8 cellular contexts compared by ENCODE assay signal in the genomic region with DNA sequence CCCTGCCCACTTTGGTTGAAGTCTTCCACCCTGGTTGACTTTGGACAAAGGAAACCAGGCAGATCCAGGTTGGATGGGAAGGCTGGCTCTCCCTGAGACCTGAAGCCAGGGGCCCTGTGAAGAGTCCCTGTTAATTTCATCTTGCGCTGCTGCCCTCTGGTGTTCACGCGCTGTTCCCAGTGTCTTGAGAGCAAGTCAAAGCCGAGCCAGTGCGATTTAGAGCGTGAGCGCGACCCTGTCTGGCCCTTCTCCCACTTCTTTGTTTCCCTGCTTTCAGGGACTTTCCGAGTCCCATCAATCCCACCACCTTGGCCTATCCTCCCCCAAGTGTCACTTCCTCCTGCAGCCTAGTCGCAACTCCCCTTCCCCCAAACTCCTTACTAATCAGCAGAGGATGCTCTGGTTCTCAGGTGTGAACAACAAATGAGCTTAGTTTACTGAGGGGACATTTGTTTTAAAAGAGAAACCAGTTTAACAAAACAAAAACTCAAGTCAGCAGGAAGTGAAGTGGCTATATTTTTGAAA. TPM values are rescaled to one million over a fixed set of nuclear protein-coding genes. Genes with fewer than 3 reads are reported as not detected.
A peak's percentile ranks its signal among the peaks of the same experiment; 100 is the strongest.
DNase-seq lines count a peak whose midpoint lies in the region; ATAC-seq, FAIRE-seq and TF ChIP-seq lines count a peak whose summit lies in the region.

No MANE protein-coding gene starts in this region.

- H3K9me3 Mint-ChIP-seq in T-cell: peaks cover 4 to 8% (median 5%) of the 10 kb centered on the region in 3 donors
- H3K9me3 Mint-ChIP-seq in MCF 10A (ENCODE audit: unreplicated experiment): no peaks in the 10 kb centered on the region

- no peaks in the 10 kb centered on the region for H3K36me3 Mint-ChIP-seq in T-cell
- H3K36me3 Mint-ChIP-seq in MCF 10A (ENCODE audit: insufficient read depth, unreplicated experiment): peaks cover 5% of the 10 kb centered on the region

- H3K36me3 ChIP-seq in keratinocyte (ENCODE audit: control insufficient read depth in 2 of 2, extremely low read depth in 1 of 2, insufficient read depth in 2 of 2, low read length in 2 of 2): no peaks in the 10 kb centered on the region

- H3K27me3 Mint-ChIP-seq in T-cell (no peaks in the 10 kb centered on the region), MCF 10A (ENCODE audit: insufficient read depth, unreplicated experiment) (no peaks in the 10 kb centered on the region)

- H3K4me3 ChIP-seq in keratinocyte (ENCODE audit: control insufficient read depth in 2 of 3, extremely low read depth in 1 of 3, insufficient read depth in 2 of 3, low read depth in 1 of 3, low read length in 3 of 3): peak overlapping the region in 1 of 3 experiments; percentile 43

- peaks cover 6% of the 10 kb centered on the region for H3K4me1 ChIP-seq in keratinocyte (ENCODE audit: control insufficient read depth, extremely low read depth, insufficient read depth, low read length)

- no TSS peak for BruUV-seq in MCF 10A (replicated peaks; lab: Mats Ljungman, UMichigan)

- POLR2A ChIA-PET in T-cell (lab: Charles Lee) (interaction anchor here (0.5 to 2.4 kb wide), 11 partner anchors 25 to 115 kb away, joined by 3 to 10 read pairs (median 5); no protein-coding TSS in a partner anchor), MCF 10A (lab: Yijun Ruan, JAX) (interaction anchor here (0.7 to 2.0 kb wide), 5 partner anchors 8 to 253 kb away, joined by 3 to 5 read pairs (median 4); a partner anchor contains a TSS)

- no peaks in the 10 kb centered on the region for H4K20me1 ChIP-seq in keratinocyte (ENCODE audit: control insufficient read depth, extremely low read depth, insufficient read depth, low read length)

- DNase-seq in T-cell: peak; percentile 72 to 91 (median 88)
- peak; percentile 90 for DNase-seq in MCF 10A (ENCODE audit: unreplicated experiment)
- DNase-seq in keratinocyte (ENCODE audit: low read depth, low spot score): no peak
- peak; percentile 85 for DNase-seq in stimulated activated CD4-positive, alpha-beta T cell treated with anti-CD3 and anti-CD28 coated beads, Interleukin-2, amount 100 ng/mL, for 4 hours (ENCODE audit: low read depth)
- DNase-seq in C1 segment of cervical spinal cord (lab: John Stamatoyannopoulos, UW): no peak
- no peak for DNase-seq in NCI-H1694 treated with DMSO at 0.1 percent for 48 hours (lab: John Stamatoyannopoulos, UW)

- no peaks in the 10 kb centered on the region for H3K9me1 ChIP-seq in keratinocyte (ENCODE audit: control insufficient read depth, extremely low read depth, insufficient read depth, low read length)

- peak overlapping the region; percentile 97 to 99 for H3K27ac Mint-ChIP-seq in T-cell
- no peak overlapping the region for H3K27ac Mint-ChIP-seq in MCF 10A (ENCODE audit: low read depth, unreplicated experiment)

- peak overlapping the region; percentile 59 for H3K9ac ChIP-seq in keratinocyte (ENCODE audit: control insufficient read depth, extremely low read depth, insufficient read depth, low read length)

- H3K79me2 ChIP-seq in keratinocyte (ENCODE audit: control insufficient read depth, insufficient read depth, low read length): no peaks in the 10 kb centered on the region

- ATAC-seq in HG02981 (IDR thresholded peaks at IDR 0.05; ENCODE audit: unreplicated experiment) (peak; percentile 24), T-cell (replicated peaks in 1 of 4) (peak; percentile 62 to 69 (median 68))

- H3K4me1 Mint-ChIP-seq in T-cell (peaks cover 84 to 95% (median 90%) of the 10 kb centered on the region in 3 donors), MCF 10A (ENCODE audit: insufficient read depth, unreplicated experiment) (peaks cover 25% of the 10 kb centered on the region)

- FAIRE-seq in keratinocyte (lab: Jason Lieb, UNC): peak; percentile 55

- H2AFZ ChIP-seq in keratinocyte (ENCODE audit: control insufficient read depth, low read length): peak overlapping the region; percentile 97

- dilution Hi-C loops in keratinocyte (cut with MboI; ENCODE audit: extremely low pct_ligation_motif_present, low sequenced_read_pairs): no loop called here

- peak overlapping the region; percentile 66 for H3K4me2 ChIP-seq in keratinocyte (ENCODE audit: control insufficient read depth, extremely low read depth, insufficient read depth, low read depth, low read length)

- peak overlapping the region; percentile 24 for H3K27ac ChIP-seq in keratinocyte (ENCODE audit: control insufficient read depth, insufficient read depth, low read length)

- no peaks in the 10 kb centered on the region for H3K27me3 ChIP-seq in keratinocyte (ENCODE audit: control insufficient read depth, extremely low read depth, insufficient read depth, low read length)

- CTCF ChIA-PET in T-cell (lab: Charles Lee) (interaction anchor here (0.5 to 6.1 kb wide), 52 partner anchors 8 to 612 kb away, joined by 3 to 46 read pairs (median 5); no protein-coding TSS in a partner anchor), MCF 10A (lab: Yijun Ruan, JAX) (interaction anchor here (0.5 to 4.2 kb wide), 30 partner anchors 9 to 1011 kb away, joined by 3 to 47 read pairs (median 4); no protein-coding TSS in a partner anchor)

- intact Hi-C loops in MCF 10A (cut with micrococcal nuclease): loop anchor here (1.0 to 2.0 kb wide), 2 partner anchors 159 to 253 kb away; a partner anchor contains a TSS

- no peaks in the 10 kb centered on the region for H3K9me3 ChIP-seq in keratinocyte (ENCODE audit: control insufficient read depth, low read depth, low read length)

- H3K4me3 Mint-ChIP-seq in T-cell: peak overlapping the region; percentile 66 to 77 (median 71)
- no peak overlapping the region for H3K4me3 Mint-ChIP-seq in MCF 10A (ENCODE audit: unreplicated experiment)

- peak; percentile 13 for TF ChIP-seq CTCF in GM12801 (IDR thresholded peaks at IDR 0.05; ENCODE audit: extremely low read depth, insufficient read length)
- peak; percentile 81 for TF ChIP-seq CTCF in MCF 10A (IDR thresholded peaks at IDR 0.05; ENCODE audit: unreplicated experiment)
- peak; percentile 89 to 92 (median 90) for TF ChIP-seq CTCF in keratinocyte (optimal IDR thresholded peaks at IDR 0.05 in 1 of 3, IDR thresholded peaks at IDR 0.05 in 1 of 3, conservative IDR thresholded peaks at IDR 0.05 in 1 of 3; ENCODE audit: extremely low read depth in 1 of 3, insufficient read depth in 2 of 3, low read length in 3 of 3)

RNA-seq across cellular contexts. Expression of a gene that starts 25.8 kb away (rescaled TPM):
- total RNA-seq in T-cell (under 1 TPM in 3 of 5 donors, not detected in 2; 0.10 to 0.23 (median 0.15) TPM), MCF 10A (2022) (1.8 and 2.0 TPM in 2 replicates)
- polyA plus RNA-seq in keratinocyte: 0.02 to 0.37 TPM (median 0.03 TPM) in 3 replicates
- 0.26 TPM for polyA plus RNA-seq in keratinocyte (2011; ENCODE audit: low read depth)
- polyA plus RNA-seq in keratinocyte (2011; cell fraction: cytosol; rRNA removed): 0.03 and 0.09 TPM in 2 replicates
- 0.09 TPM in 1 of 2 replicates, not detected in the other for polyA plus RNA-seq in keratinocyte (2011; cell fraction: nucleus; rRNA removed)
- polyA plus RNA-seq in keratinocyte (2012; ENCODE audit: low replicate concordance): 0.17 and 0.18 TPM in 2 replicates
- polyA minus RNA-seq in keratinocyte: 0.16 to 0.20 TPM in 2 of 3 replicates, not detected in the other
- not detected for polyA minus RNA-seq in keratinocyte (2011; cell fraction: cytosol; rRNA and poly(A)+ RNA removed)
- 0.23 TPM in 1 of 2 replicates, not detected in the other for polyA minus RNA-seq in keratinocyte (2011; cell fraction: nucleus; rRNA and poly(A)+ RNA removed)

Comparison
In these comparisons a context has a peak if more than half of its experiments do, and no peak if none do; other contexts are left out.
1. CTCF ChIP-seq: peak in every context shown above with its lines; median percentile 90 in keratinocyte; 81 in MCF 10A; 13 in GM12801.
2. DNase-seq: peak in T-cell (34 of 34), MCF 10A (single experiment) and stimulated activated CD4-positive, alpha-beta T cell treated with anti-CD3 and anti-CD28 coated beads, Interleukin-2, amount 100 ng/mL, for 4 hours (single experiment); none in keratinocyte (single experiment), C1 segment of cervical spinal cord (0 of 14) and NCI-H1694 treated with DMSO at 0.1 percent for 48 hours (single experiment).